ENCODE assay signal across 8 cellular contexts in the genomic region with DNA sequence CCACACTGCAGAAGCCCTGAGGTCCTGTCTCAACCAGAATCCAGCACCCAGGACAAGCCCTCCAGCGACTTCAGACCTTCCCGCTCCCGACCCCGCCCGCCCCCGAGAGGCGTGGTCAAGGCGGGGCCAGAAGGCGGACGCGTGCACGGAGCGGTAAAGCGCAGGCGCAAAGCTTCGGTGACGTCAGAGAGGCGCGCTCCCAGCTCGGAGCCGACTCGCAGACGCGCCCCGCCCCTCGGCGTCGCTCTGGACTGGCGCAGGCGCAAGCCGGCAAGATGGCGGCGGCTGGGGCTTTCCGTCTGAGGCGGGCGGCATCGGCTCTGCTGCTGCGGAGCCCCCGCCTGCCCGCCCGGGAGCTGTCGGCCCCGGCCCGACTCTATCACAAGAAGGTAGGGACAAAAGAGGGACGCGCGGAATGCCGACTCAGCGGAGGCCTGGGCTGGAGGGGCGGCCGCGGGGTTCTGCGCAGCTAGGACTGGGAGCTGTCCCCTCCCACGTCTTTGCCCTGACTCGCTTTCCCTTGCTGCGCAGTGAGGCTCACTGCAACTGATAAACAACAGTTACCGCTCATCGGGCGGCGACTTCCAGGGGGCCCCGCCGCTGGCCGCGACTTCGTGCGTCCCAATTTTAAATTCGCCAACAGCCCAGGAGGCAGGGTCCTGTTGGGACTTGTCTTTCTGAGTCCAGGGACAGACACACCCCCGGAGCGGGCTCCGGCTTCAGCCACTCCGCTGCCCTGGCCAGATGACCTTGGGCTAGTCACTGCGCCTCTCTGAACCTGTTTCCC. TPM values are rescaled to one million over a fixed set of nuclear protein-coding genes. Genes with fewer than 3 reads are reported as not detected.
DNase-seq lines count a peak whose midpoint lies in the region; ATAC-seq and TF ChIP-seq lines count a peak whose summit lies in the region.

A gene (plus strand): TSS at position 249 of the 787 bp plus-strand sequence. CDS start 27 bp downstream, at position 276.

- no peaks in the 10 kb centered on the region for H3K9me2 ChIP-seq in SK-N-SH

- no peak for TF ChIP-seq CTCF in GM10248 (IDR thresholded peaks at IDR 0.05; ENCODE audit: control extremely low read depth, extremely low read depth, low read depth, missing control alignments)
- TF ChIP-seq CTCF in SK-N-SH (IDR thresholded peaks at IDR 0.05) = no peak

- H2AFZ ChIP-seq in SK-N-SH (ENCODE audit: low read depth) = peak within 1 kb of the TSS; percentile 99

- no peak for TF ChIP-seq EP300 in SK-N-SH (IDR thresholded peaks at IDR 0.05; ENCODE audit: borderline replicate concordance in 1 of 2, low read depth in 1 of 2, low read length in 1 of 2)

- H4K20me1 ChIP-seq in SK-N-SH (ENCODE audit: insufficient read depth) = peaks cover 12% of the 10 kb centered on the region

- H3K4me3 ChIP-seq in SK-N-SH (ENCODE audit: low read depth in 2 of 2, low read length in 1 of 2) = peak within 1 kb of the TSS; percentile 67 to 97

- peaks cover 27 to 39% of the 10 kb centered on the region in 2 experiments for H3K36me3 ChIP-seq in SK-N-SH (replicated peaks in 1 of 2; ENCODE audit: control insufficient read depth in 1 of 2, insufficient read depth in 2 of 2, low read length in 1 of 2)

- POLR2A ChIA-PET in GM10248 (lab: Yijun Ruan, JAX) (interaction anchor here (0.6 to 1.1 kb wide), 5 partner anchors 13 to 73 kb away, joined by 3 read pairs; no protein-coding TSS in a partner anchor), SK-N-SH (lab: Yijun Ruan, JAX) (interaction anchor here (0.8 to 1.3 kb wide), 5 partner anchors 16 to 241 kb away, joined by 3 to 5 read pairs (median 3); a partner anchor contains a TSS)

- peak within 1 kb of the TSS; percentile 81 to 95 for H3K27ac ChIP-seq in SK-N-SH (ENCODE audit: low read depth in 2 of 2, low read length in 1 of 2)
- peak within 1 kb of the TSS; percentile 90 for H3K27ac ChIP-seq in substantia nigra (ENCODE audit: low read depth, low read length, poor library complexity, severe bottlenecking)

- H3K9ac ChIP-seq in SK-N-SH = peak within 1 kb of the TSS; percentile 90

- peaks cover 33 to 43% of the 10 kb centered on the region in 2 experiments for H3K4me1 ChIP-seq in SK-N-SH (ENCODE audit: control insufficient read depth in 1 of 2, insufficient read depth in 2 of 2, low read depth in 1 of 2, low read length in 1 of 2)

- H3K9me3 ChIP-seq in SK-N-SH = no peaks in the 10 kb centered on the region

- no peak for TF ChIP-seq RAD21 in SK-N-SH (IDR thresholded peaks at IDR 0.05; ENCODE audit: low read length)

- 0% methylated on average over 16 of the region's 72 CpGs for WGBS in SK-N-SH (ENCODE audit: low lambda C conversion rate)

- H3F3A ChIP-seq in SK-N-SH (replicated peaks; ENCODE audit: insufficient read depth) = peaks cover 21% of the 10 kb centered on the region

- peak; percentile 53 for ATAC-seq in HG02610 (IDR thresholded peaks at IDR 0.05; ENCODE audit: unreplicated experiment)

- DNase-seq in GM10248 (ENCODE audit: extremely low spot score) (peak; percentile 98), NCI-H1092 (lab: John Stamatoyannopoulos, UW) (peak; percentile 91), SK-N-SH (peak; percentile 97), germinal center (ENCODE audit: low spot score) (peak; percentile 99), non-pigmented ciliary epithelial cell (ENCODE audit: low read depth) (peak; percentile 77), substantia nigra (lab: John Stamatoyannopoulos, UW) (peak; percentile 74 to 99 (median 96))
- DNase-seq in activated naive CD4-positive, alpha-beta T cell treated with anti-CD3 and anti-CD28 coated beads, Interleukin-2, amount 50 U/mL, for 16 hours = peak; percentile 99

- H3K4me2 ChIP-seq in SK-N-SH = peak within 1 kb of the TSS; percentile 94

- CTCF ChIA-PET in GM10248 (lab: Yijun Ruan, JAX) (interaction anchor here (0.9 to 22.9 kb wide), 11 partner anchors 9 to 388 kb away, joined by 3 to 543 read pairs (median 4); no protein-coding TSS in a partner anchor), SK-N-SH (lab: Yijun Ruan, JAX) (interaction anchor here (1.0 to 16.0 kb wide), 9 partner anchors 12 to 644 kb away, joined by 3 to 503 read pairs (median 4); a partner anchor contains a TSS)

- H3K27me3 ChIP-seq in SK-N-SH (ENCODE audit: insufficient read depth) = no peaks in the 10 kb centered on the region

- H3K79me2 ChIP-seq in SK-N-SH (ENCODE audit: insufficient read depth) = peaks cover 62% of the 10 kb centered on the region

TF ChIP-seq in SK-N-SH, 30 proteins besides CTCF, POLR2A, EP300 and RAD21 (continues in another document):
- no peak for TF ChIP-seq RCOR1 (IDR thresholded peaks at IDR 0.05; ENCODE audit: low read length)
- peak; percentile 63; the same call in 1 of the 2 replicates for TF ChIP-seq POLR2AphosphoS5 (IDR thresholded peaks at IDR 0.05; ENCODE audit: low read depth, low read length)
- TF ChIP-seq SMC3 (IDR thresholded peaks at IDR 0.05; ENCODE audit: low read depth, low read length) = no peak
- no peak for TF ChIP-seq FOXM1 (IDR thresholded peaks at IDR 0.05; ENCODE audit: low read depth)
- TF ChIP-seq JUND (IDR thresholded peaks at IDR 0.05) = no peak
- TF ChIP-seq, protein P1, sequence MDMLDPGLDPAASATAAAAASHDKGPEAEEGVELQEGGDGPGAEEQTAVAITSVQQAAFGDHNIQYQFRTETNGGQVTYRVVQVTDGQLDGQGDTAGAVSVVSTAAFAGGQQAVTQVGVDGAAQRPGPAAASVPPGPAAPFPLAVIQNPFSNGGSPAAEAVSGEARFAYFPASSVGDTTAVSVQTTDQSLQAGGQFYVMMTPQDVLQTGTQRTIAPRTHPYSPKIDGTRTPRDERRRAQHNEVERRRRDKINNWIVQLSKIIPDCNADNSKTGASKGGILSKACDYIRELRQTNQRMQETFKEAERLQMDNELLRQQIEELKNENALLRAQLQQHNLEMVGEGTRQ (IDR thresholded peaks at IDR 0.05; ENCODE audit: borderline replicate concordance, low read depth, low read length) = no peak
- peak; percentile 20; the same call in 1 of the 2 replicates for TF ChIP-seq TAF1 (IDR thresholded peaks at IDR 0.05; ENCODE audit: borderline replicate concordance, low read depth, low read length)
- no peak for TF ChIP-seq TEAD4 (IDR thresholded peaks at IDR 0.05; ENCODE audit: borderline replicate concordance, insufficient read depth)
- TF ChIP-seq GATA2 (CRISPR knock-in tag; IDR thresholded peaks at IDR 0.05) = no peak
- TF ChIP-seq, protein P2, sequence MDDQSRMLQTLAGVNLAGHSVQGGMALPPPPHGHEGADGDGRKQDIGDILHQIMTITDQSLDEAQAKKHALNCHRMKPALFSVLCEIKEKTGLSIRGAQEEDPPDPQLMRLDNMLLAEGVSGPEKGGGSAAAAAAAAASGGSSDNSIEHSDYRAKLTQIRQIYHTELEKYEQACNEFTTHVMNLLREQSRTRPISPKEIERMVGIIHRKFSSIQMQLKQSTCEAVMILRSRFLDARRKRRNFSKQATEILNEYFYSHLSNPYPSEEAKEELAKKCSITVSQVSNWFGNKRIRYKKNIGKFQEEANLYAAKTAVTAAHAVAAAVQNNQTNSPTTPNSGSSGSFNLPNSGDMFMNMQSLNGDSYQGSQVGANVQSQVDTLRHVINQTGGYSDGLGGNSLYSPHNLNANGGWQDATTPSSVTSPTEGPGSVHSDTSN (IDR thresholded peaks at IDR 0.05) = no peak
- TF ChIP-seq, protein P3, sequence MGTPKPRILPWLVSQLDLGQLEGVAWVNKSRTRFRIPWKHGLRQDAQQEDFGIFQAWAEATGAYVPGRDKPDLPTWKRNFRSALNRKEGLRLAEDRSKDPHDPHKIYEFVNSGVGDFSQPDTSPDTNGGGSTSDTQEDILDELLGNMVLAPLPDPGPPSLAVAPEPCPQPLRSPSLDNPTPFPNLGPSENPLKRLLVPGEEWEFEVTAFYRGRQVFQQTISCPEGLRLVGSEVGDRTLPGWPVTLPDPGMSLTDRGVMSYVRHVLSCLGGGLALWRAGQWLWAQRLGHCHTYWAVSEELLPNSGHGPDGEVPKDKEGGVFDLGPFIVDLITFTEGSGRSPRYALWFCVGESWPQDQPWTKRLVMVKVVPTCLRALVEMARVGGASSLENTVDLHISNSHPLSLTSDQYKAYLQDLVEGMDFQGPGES (IDR thresholded peaks at IDR 0.05; ENCODE audit: low read depth, low read length) = no peak
- TF ChIP-seq MXI1 (IDR thresholded peaks at IDR 0.05; ENCODE audit: low read depth, low read length) = peak; percentile 83
- TF ChIP-seq, protein P4, sequence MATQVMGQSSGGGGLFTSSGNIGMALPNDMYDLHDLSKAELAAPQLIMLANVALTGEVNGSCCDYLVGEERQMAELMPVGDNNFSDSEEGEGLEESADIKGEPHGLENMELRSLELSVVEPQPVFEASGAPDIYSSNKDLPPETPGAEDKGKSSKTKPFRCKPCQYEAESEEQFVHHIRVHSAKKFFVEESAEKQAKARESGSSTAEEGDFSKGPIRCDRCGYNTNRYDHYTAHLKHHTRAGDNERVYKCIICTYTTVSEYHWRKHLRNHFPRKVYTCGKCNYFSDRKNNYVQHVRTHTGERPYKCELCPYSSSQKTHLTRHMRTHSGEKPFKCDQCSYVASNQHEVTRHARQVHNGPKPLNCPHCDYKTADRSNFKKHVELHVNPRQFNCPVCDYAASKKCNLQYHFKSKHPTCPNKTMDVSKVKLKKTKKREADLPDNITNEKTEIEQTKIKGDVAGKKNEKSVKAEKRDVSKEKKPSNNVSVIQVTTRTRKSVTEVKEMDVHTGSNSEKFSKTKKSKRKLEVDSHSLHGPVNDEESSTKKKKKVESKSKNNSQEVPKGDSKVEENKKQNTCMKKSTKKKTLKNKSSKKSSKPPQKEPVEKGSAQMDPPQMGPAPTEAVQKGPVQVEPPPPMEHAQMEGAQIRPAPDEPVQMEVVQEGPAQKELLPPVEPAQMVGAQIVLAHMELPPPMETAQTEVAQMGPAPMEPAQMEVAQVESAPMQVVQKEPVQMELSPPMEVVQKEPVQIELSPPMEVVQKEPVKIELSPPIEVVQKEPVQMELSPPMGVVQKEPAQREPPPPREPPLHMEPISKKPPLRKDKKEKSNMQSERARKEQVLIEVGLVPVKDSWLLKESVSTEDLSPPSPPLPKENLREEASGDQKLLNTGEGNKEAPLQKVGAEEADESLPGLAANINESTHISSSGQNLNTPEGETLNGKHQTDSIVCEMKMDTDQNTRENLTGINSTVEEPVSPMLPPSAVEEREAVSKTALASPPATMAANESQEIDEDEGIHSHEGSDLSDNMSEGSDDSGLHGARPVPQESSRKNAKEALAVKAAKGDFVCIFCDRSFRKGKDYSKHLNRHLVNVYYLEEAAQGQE (IDR thresholded peaks at IDR 0.05; ENCODE audit: low read depth, low read length) = no peak
- TF ChIP-seq FOSL2 (IDR thresholded peaks at IDR 0.05; ENCODE audit: borderline replicate concordance, low read depth) = no peak
- TF ChIP-seq RXRA (IDR thresholded peaks at IDR 0.05; ENCODE audit: borderline replicate concordance, low read depth) = no peak
- TF ChIP-seq YY1 (IDR thresholded peaks at IDR 0.05; ENCODE audit: low read depth) = peak; percentile 93

RNA-seq across cellular contexts. Expression of the gene that starts here (rescaled TPM):
- 165 and 166 TPM in 2 replicates for polyA plus RNA-seq in SK-N-SH (2012; rRNA removed)
- polyA plus RNA-seq in SK-N-SH (2012; cell fraction: cytosol; rRNA removed) = 165 and 208 TPM in 2 replicates
- polyA plus RNA-seq in SK-N-SH (2012; cell fraction: nucleus; rRNA removed) = 180 and 206 TPM in 2 replicates

Comparison
In these comparisons a context has a peak if more than half of its experiments do, and no peak if none do; other contexts are left out.
1. Peak in every context shown above with its lines: DNase-seq, ATAC-seq, H3K4me3 ChIP-seq and H3K27ac ChIP-seq.